Comparison of ENCODE assay signal across 12 cellular contexts in the genomic region with DNA sequence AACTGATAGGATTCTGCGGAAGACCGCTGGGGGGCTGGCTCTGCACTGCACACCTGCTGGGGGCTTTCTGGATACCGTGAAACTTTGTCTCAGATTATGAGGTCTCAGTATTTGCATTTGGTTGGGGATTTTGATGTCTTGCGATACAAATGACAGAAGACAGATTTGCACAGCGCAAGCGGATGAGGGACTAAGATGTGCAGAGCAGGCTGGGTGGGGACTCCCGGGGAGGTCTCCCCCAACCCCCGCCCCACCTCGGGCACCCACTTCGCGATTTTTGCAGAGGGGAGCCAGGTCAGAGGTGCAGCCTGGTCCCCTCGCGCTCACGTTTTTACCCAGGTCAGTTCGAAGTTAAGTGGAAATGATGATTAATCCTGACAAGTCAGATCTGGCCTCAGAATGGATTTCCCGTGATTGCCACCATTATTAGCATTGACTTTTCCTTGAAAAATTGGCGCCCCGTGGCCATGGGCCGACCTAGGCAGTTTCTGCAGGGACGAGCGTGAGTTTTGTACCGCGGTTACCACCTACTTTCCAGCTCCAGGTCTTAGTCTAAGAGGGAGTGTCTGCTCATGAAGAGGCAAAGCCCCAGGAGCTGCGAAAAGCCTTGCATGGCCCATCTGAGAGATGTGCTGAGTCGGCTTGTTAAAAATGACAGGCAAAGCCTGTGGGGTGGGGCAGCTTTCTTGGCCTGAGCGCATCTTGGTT. TPM values are rescaled to one million over a fixed set of nuclear protein-coding genes. Genes with fewer than 3 reads are reported as not detected.
DNase-seq lines count a peak whose midpoint lies in the region; ATAC-seq and TF ChIP-seq lines count a peak whose summit lies in the region.
"Had no signal": no experiment of that assay in that cellular context is flagged by ENCODE, and none has a peak within 500 bp of the region (broad histone marks: within the 10 kb centered on the region; RNA-seq: fewer than 3 reads in every experiment).

No MANE protein-coding gene starts in this region.

- TF ChIP-seq CTCF in osteocyte (IDR thresholded peaks at IDR 0.05), result no peak

- CTCF ChIA-PET in activated CD4-positive, alpha-beta memory T cell treated with anti-CD3 and anti-CD28 coated beads, Interleukin-2, amount 10 ng/mL, durations not matched to agents 7 days and 5 days (lab: Charles Lee), result no interaction called here

- no peaks in the 10 kb centered on the region for H3K9me3 ChIP-seq in iPS-20b (ENCODE audit: insufficient read depth, low read depth, low read length)
- no peaks in the 10 kb centered on the region for H3K9me3 ChIP-seq in thymus (ENCODE audit: control insufficient read depth)

- peaks cover 31% of the 10 kb centered on the region for H3K4me1 Mint-ChIP-seq in activated CD4-positive, alpha-beta memory T cell treated with anti-CD3 and anti-CD28 coated beads, Interleukin-2, amount 10 ng/mL, durations not matched to agents 7 days and 5 days
- H3K4me1 Mint-ChIP-seq in osteocyte (ENCODE audit: unreplicated experiment), result peaks cover 12% of the 10 kb centered on the region

- ATAC-seq in GM18505 (IDR thresholded peaks at IDR 0.05; ENCODE audit: unreplicated experiment), result no peak

- peak overlapping the region; percentile 55 for H3K4me3 ChIP-seq in iPS-20b (ENCODE audit: low read length)
- H3K4me3 ChIP-seq in thymus (ENCODE audit: low read length), result peak overlapping the region; percentile 70

- H3K4me3 Mint-ChIP-seq in activated CD4-positive, alpha-beta memory T cell treated with anti-CD3 and anti-CD28 coated beads, Interleukin-2, amount 10 ng/mL, durations not matched to agents 7 days and 5 days, result peak overlapping the region; percentile 61
- no peak overlapping the region for H3K4me3 Mint-ChIP-seq in osteocyte (ENCODE audit: unreplicated experiment)

- peak; percentile 50 for DNase-seq in stimulated activated CD4-positive, alpha-beta T cell treated with anti-CD3 and anti-CD28 coated beads, Interleukin-15, amount 100 ng/mL, for 24 hours
- no peak for DNase-seq in stimulated activated CD4-positive, alpha-beta T cell treated with anti-CD3 and anti-CD28 coated beads, Interleukin-4, amount 100 ng/mL, for 1 hour
- no peak for DNase-seq in activated CD4-positive, alpha-beta memory T cell treated with anti-CD3 and anti-CD28 coated beads, Interleukin-2, amount 10 ng/mL, durations not matched to agents 7 days and 5 days
- DNase-seq in activated effector memory CD4-positive, alpha-beta T cell treated with anti-CD3 and anti-CD28 coated beads, Interleukin-2, amount 50 U/mL, for 16 hours, result no peak
- DNase-seq in osteocyte (ENCODE audit: extremely low spot score, unreplicated experiment), result no peak
- DNase-seq: amygdala, head of caudate nucleus, Right ventricle myocardium superior had no signal

- no peak overlapping the region for H3K27ac Mint-ChIP-seq in activated CD4-positive, alpha-beta memory T cell treated with anti-CD3 and anti-CD28 coated beads, Interleukin-2, amount 10 ng/mL, durations not matched to agents 7 days and 5 days
- no peak overlapping the region for H3K27ac Mint-ChIP-seq in osteocyte (ENCODE audit: unreplicated experiment)

- no peak for TF ChIP-seq POLR2A in GM18505 (IDR thresholded peaks at IDR 0.05; ENCODE audit: borderline replicate concordance, extremely low read depth, insufficient read depth, insufficient read length)

- H3K4me1 ChIP-seq in iPS-20b (ENCODE audit: insufficient read depth, low read length) (peaks cover 11% of the 10 kb centered on the region; the same call in 1 of the 2 replicates), thymus (ENCODE audit: control insufficient read depth, insufficient read depth, low read length) (peaks cover 26% of the 10 kb centered on the region)

- no peaks in the 10 kb centered on the region for H3K9me3 Mint-ChIP-seq in activated CD4-positive, alpha-beta memory T cell treated with anti-CD3 and anti-CD28 coated beads, Interleukin-2, amount 10 ng/mL, durations not matched to agents 7 days and 5 days
- H3K9me3 Mint-ChIP-seq in osteocyte (ENCODE audit: unreplicated experiment), result no peaks in the 10 kb centered on the region

- H3K36me3 ChIP-seq in iPS-20b (ENCODE audit: insufficient read depth, low read depth, low read length) (no peaks in the 10 kb centered on the region), thymus (ENCODE audit: control insufficient read depth, insufficient read depth) (peaks cover 4% of the 10 kb centered on the region)

- POLR2A ChIA-PET in activated CD4-positive, alpha-beta memory T cell treated with anti-CD3 and anti-CD28 coated beads, Interleukin-2, amount 10 ng/mL, durations not matched to agents 7 days and 5 days (lab: Charles Lee), result interaction anchor here (0.8 kb wide), 1 partner anchor 17 kb away, joined by 3 read pairs; no protein-coding TSS in a partner anchor

- peaks cover 82% of the 10 kb centered on the region for H3K27me3 ChIP-seq in iPS-20b (ENCODE audit: insufficient read depth, low read length)
- peaks cover 20% of the 10 kb centered on the region for H3K27me3 ChIP-seq in thymus (ENCODE audit: control insufficient read depth, insufficient read depth)

- 8% methylated on average over 26 of the region's 26 CpGs for WGBS in thymus

- H3K27ac ChIP-seq in iPS-20b (ENCODE audit: low read length) (no peak overlapping the region), thymus (ENCODE audit: low read depth) (peak overlapping the region; percentile 48)

- peaks cover 61% of the 10 kb centered on the region for H3K27me3 Mint-ChIP-seq in activated CD4-positive, alpha-beta memory T cell treated with anti-CD3 and anti-CD28 coated beads, Interleukin-2, amount 10 ng/mL, durations not matched to agents 7 days and 5 days
- H3K27me3 Mint-ChIP-seq in osteocyte (ENCODE audit: unreplicated experiment), result peaks cover 78% of the 10 kb centered on the region

- H3K36me3 Mint-ChIP-seq in activated CD4-positive, alpha-beta memory T cell treated with anti-CD3 and anti-CD28 coated beads, Interleukin-2, amount 10 ng/mL, durations not matched to agents 7 days and 5 days (ENCODE audit: low read depth), result no peaks in the 10 kb centered on the region
- no peaks in the 10 kb centered on the region for H3K36me3 Mint-ChIP-seq in osteocyte (ENCODE audit: unreplicated experiment)

- no peak overlapping the region for H3K9ac ChIP-seq in iPS-20b (ENCODE audit: low read depth, low read length)

RNA-seq across cellular contexts. Expression of a gene that starts 1.3 kb away (rescaled TPM):
- 1 to 10 TPM; 5.6 to 5.8 TPM for total RNA-seq in activated CD4-positive, alpha-beta memory T cell treated with anti-CD3 and anti-CD28 coated beads, Interleukin-2, amount 10 ng/mL, durations not matched to agents 7 days and 5 days
- polyA plus RNA-seq in thymus, result 38.1 TPM
- 0.27 TPM in 1 of 2 replicates, not detected in the other for total RNA-seq in osteocyte

RNA-seq across cellular contexts. Expression of a gene that starts 33.2 kb away (rescaled TPM):
- under 1 TPM; 0.13 to 0.23 TPM for total RNA-seq in activated CD4-positive, alpha-beta memory T cell treated with anti-CD3 and anti-CD28 coated beads, Interleukin-2, amount 10 ng/mL, durations not matched to agents 7 days and 5 days
- 0.14 TPM for polyA plus RNA-seq in thymus
- total RNA-seq in osteocyte, result not detected in 2 replicates

RNA-seq across cellular contexts. Expression of a gene that starts 38.0 kb away (rescaled TPM):
- total RNA-seq in activated CD4-positive, alpha-beta memory T cell treated with anti-CD3 and anti-CD28 coated beads, Interleukin-2, amount 10 ng/mL, durations not matched to agents 7 days and 5 days, result 1 to 10 TPM; 6.0 to 6.1 TPM
- polyA plus RNA-seq in thymus, result 22.9 TPM
- not detected in 2 replicates for total RNA-seq in osteocyte
- total RNA-seq: H4, Right ventricle myocardium superior had no signal
